In the genomic region with DNA sequence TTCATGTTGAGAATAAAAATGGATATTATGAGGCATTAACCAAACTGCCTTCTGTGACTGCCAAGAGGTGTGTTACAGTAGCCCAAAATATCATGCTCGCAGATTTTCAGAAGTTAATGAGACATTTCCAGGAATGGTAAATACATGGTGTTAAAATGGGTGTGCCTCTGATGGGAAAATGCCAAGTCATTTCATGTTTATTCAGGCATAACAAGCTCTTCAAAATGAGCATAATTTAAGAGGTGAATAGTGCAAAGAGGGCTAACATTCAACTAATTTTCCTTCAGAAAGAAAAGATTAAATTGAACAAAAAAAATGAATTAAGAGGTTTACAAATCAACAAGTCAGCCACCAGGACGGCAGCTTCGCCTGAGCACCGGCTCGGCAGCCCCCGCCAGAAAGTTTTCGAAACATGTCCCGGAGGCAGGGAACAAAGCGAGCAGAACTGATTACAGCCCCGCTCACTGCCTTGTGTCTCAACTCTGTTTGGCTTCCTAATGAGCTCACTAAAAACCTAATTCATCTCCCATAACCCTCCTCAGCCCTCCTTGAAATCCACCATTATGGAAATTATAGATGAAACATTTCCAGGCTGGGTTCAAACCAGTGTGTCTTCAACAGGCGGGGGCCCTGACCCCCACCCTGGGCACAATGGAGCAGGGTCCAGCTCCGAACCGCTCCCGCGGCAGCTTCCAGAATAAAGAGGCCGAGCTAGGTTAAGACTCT, we compare ENCODE assay signal across 10 cellular contexts. TPM values are rescaled to one million over a fixed set of nuclear protein-coding genes. Genes with fewer than 3 reads are reported as not detected.
DNase-seq lines count a peak whose midpoint lies in the region; ATAC-seq and TF ChIP-seq lines count a peak whose summit lies in the region.
"Had no signal": no experiment of that assay in that cellular context is flagged by ENCODE, and none has a peak within 500 bp of the region (broad histone marks: within the 10 kb centered on the region; RNA-seq: fewer than 3 reads in every experiment).

No MANE protein-coding gene starts in this region.

- DNase-seq in NCI-H460 (ENCODE audit: extremely low read depth, low read depth) (peak; percentile 7), medulla oblongata (ENCODE audit: extremely low spot score) (peak; percentile 11), upper lobe of left lung (peak; percentile 38 to 71)
- no peak for DNase-seq in stimulated activated CD4-positive, alpha-beta T cell treated with anti-CD3 and anti-CD28 coated beads, Interleukin-12 subunit alpha, Interleukin-12 subunit beta, amount 100 ng/mL, for 4 hours
- DNase-seq: DMS 273 treated with DMSO at 0.1 percent for 48 hours had no signal

- no peak for TF ChIP-seq CTCF in upper lobe of left lung (IDR thresholded peaks at IDR 0.05)

- TF ChIP-seq POLR2A in upper lobe of left lung (IDR thresholded peaks at IDR 0.05): no peak

- no peaks in the 10 kb centered on the region for H3K27me3 ChIP-seq in esophagus (ENCODE audit: control insufficient read depth in 1 of 2, insufficient read depth in 2 of 2, low read length in 2 of 2)
- H3K27me3 ChIP-seq in upper lobe of left lung: no peaks in the 10 kb centered on the region
- H3K27me3 ChIP-seq: ovary had no signal

- peak in 1 of 2 donors; percentile 72 for ATAC-seq in upper lobe of left lung (ENCODE audit: low FRiP score in 2 of 2)
- ATAC-seq in HG03280 (IDR thresholded peaks at IDR 0.05; ENCODE audit: unreplicated experiment): no peak
- ATAC-seq in GM21526 (IDR thresholded peaks at IDR 0.05; ENCODE audit: low FRiP score, unreplicated experiment): no peak

- H3K27ac ChIP-seq in esophagus (ENCODE audit: low read depth in 2 of 2, low read length in 1 of 2) (peak overlapping the region; percentile 71 to 83), upper lobe of left lung (no peak overlapping the region)
- H3K27ac ChIP-seq: ovary had no signal

- 38 to 54% methylated on average over 16 of the region's 16 CpGs for WGBS in esophagus, 2 donors
- WGBS in upper lobe of left lung, 2 donors: 63 to 74% methylated on average over 16 of the region's 16 CpGs

- H3K4me1 ChIP-seq in esophagus (ENCODE audit: control insufficient read depth in 2 of 2, insufficient read depth in 2 of 2, low read length in 1 of 2) (peaks cover 0 to 4% of the 10 kb centered on the region in 2 donors), upper lobe of left lung (peaks cover 6 to 35% (median 15%) of the 10 kb centered on the region in 4 donors)

- peaks cover 0 to 3% of the 10 kb centered on the region in 2 donors for H3K36me3 ChIP-seq in esophagus (ENCODE audit: control insufficient read depth in 2 of 2, insufficient read depth in 2 of 2, low read length in 1 of 2)
- peaks cover 0 to 2% (median 0%) of the 10 kb centered on the region in 4 donors for H3K36me3 ChIP-seq in upper lobe of left lung
- H3K36me3 ChIP-seq: ovary had no signal

- no peaks in the 10 kb centered on the region for H3K9me3 ChIP-seq in esophagus (ENCODE audit: control insufficient read depth in 2 of 2, insufficient read depth in 1 of 2, low read depth in 1 of 2, low read length in 1 of 2)
- H3K9me3 ChIP-seq in upper lobe of left lung: no peaks in the 10 kb centered on the region
- H3K9me3 ChIP-seq: ovary had no signal

- TF ChIP-seq EP300 in upper lobe of left lung (IDR thresholded peaks at IDR 0.05): peak in 1 of 4 donors; percentile 33

- H3K4me3 ChIP-seq in esophagus (ENCODE audit: low read depth in 1 of 2, low read length in 2 of 2) (peak overlapping the region in 1 of 2 donors; percentile 28), upper lobe of left lung (no peak overlapping the region)
- H3K4me3 ChIP-seq: ovary had no signal

RNA-seq across cellular contexts. Expression of a gene that starts 44.0 kb away (rescaled TPM):
- total RNA-seq in NCI-H460 (2014; rRNA removed; shearing (Covaris generic)): 9.5 and 13.0 TPM in 2 replicates
- 5.8 and 9.2 TPM in 2 replicates for polyA plus RNA-seq in NCI-H460 (2014; cell fraction: nucleus; rRNA removed)
- 1 to 10 TPM; 6.0 to 8.8 TPM for polyA plus RNA-seq in esophagus
- total RNA-seq in upper lobe of left lung: 10 to 100 TPM; 13.7 to 53.4 (median 21.4) TPM
- total RNA-seq: T-helper 1 cell treated with Interleukin-12 subunit alpha and Interleukin-12 subunit beta and Interleukin-4 antibody, amounts not matched to agents 30 ng/mL and 1 ng/mL, for 36 hours had no signal

Comparison
In these comparisons a context has a peak if more than half of its experiments do, and no peak if none do; other contexts are left out.
1. H3K27ac ChIP-seq: peak in esophagus (2 of 2); none in upper lobe of left lung (0 of 4).